29 cellular contexts compared by ENCODE assay signal in the genomic region with DNA sequence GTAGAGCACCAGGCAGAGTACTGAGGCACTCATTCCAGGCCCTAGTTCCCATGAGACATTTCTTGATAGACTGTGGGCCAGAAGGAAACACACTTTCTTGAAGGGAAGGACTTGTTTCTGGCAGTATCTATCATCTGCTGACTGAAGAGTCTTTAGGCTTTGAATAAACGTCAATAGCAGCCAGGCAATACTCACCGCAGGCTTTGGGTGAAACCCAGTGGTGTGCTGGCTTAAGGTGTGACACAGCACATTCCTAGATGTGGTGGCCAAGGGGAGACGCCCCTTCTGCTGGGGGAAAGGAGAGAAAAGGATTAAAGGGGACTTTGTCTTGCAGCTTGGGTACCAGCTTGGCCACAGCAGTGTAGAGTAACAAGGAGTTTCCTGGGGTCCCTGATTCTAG.
"Had no signal": no experiment of that assay in that cellular context is flagged by ENCODE, and none has a peak within 500 bp of the region (broad histone marks: within the 10 kb centered on the region; RNA-seq: fewer than 3 reads in every experiment).

No MANE protein-coding gene starts in this region.

- H3K4me1 ChIP-seq: gastrocnemius medialis, psoas muscle, sigmoid colon, tibial nerve, upper lobe of left lung had no signal

- H3K27me3 ChIP-seq: gastrocnemius medialis, sigmoid colon, tibial nerve, upper lobe of left lung had no signal

- H3K27me3 Mint-ChIP-seq: memory B cell; naive B cell; natural killer cell treated with Interleukin-12 subunit alpha and Interleukin-12 subunit beta and Interleukin-15 and Interleukin-18, amount 100 ng/mL, for 72 hours; stimulated activated memory B cell treated with anti-CD40 and anti-IgM and Interleukin-4, amounts not matched to agents 10 μg/mL and 1 μg/mL and 100 μg/mL, for 72 hours had no signal

- H3K27ac Mint-ChIP-seq: memory B cell; mesothelial cell of epicardium; naive B cell; natural killer cell treated with Interleukin-12 subunit alpha and Interleukin-12 subunit beta and Interleukin-15 and Interleukin-18, amount 100 ng/mL, for 72 hours; stimulated activated memory B cell treated with anti-CD40 and anti-IgM and Interleukin-4, amounts not matched to agents 10 μg/mL and 1 μg/mL and 100 μg/mL, for 72 hours had no signal

- H3K9me3 ChIP-seq: gastrocnemius medialis, mucosa of descending colon, psoas muscle, sigmoid colon, thoracic aorta, upper lobe of left lung had no signal

- ATAC-seq: gastrocnemius medialis; left lobe of liver; mucosa of descending colon; natural killer cell treated with Interleukin-12 subunit alpha and Interleukin-12 subunit beta and Interleukin-15 and Interleukin-18, amount 100 ng/mL, for 72 hours; psoas muscle; right cardiac atrium; stimulated activated memory B cell treated with anti-CD40 and anti-IgM and Interleukin-4, amounts not matched to agents 10 μg/mL and 1 μg/mL and 100 μg/mL, for 72 hours; stimulated activated naive CD8-positive, alpha-beta T cell treated with anti-CD3 and anti-CD28 coated beads, Interleukin-15, Interleukin-2, amounts not matched to agents 100 U/mL and 50 U/mL, for 24 hours had no signal

- H3K4me3 ChIP-seq: coronary artery, gastrocnemius medialis, lung, mucosa of descending colon, psoas muscle, sigmoid colon, thoracic aorta, tibial nerve, upper lobe of left lung had no signal

- H3K36me3 ChIP-seq: gastrocnemius medialis, sigmoid colon, thoracic aorta, tibial nerve, upper lobe of left lung had no signal

- FAIRE-seq: endometrium, kidney, urothelium cell line had no signal

- H3K36me3 Mint-ChIP-seq: memory B cell; mesothelial cell of epicardium; naive B cell; natural killer cell treated with Interleukin-12 subunit alpha and Interleukin-12 subunit beta and Interleukin-15 and Interleukin-18, amount 100 ng/mL, for 72 hours; stimulated activated memory B cell treated with anti-CD40 and anti-IgM and Interleukin-4, amounts not matched to agents 10 μg/mL and 1 μg/mL and 100 μg/mL, for 72 hours had no signal

- H3K4me1 Mint-ChIP-seq: memory B cell; mesothelial cell of epicardium; naive B cell; neural crest cell; stimulated activated memory B cell treated with anti-CD40 and anti-IgM and Interleukin-4, amounts not matched to agents 10 μg/mL and 1 μg/mL and 100 μg/mL, for 72 hours had no signal

- H3K4me3 Mint-ChIP-seq: memory B cell; mesothelial cell of epicardium; natural killer cell treated with Interleukin-12 subunit alpha and Interleukin-12 subunit beta and Interleukin-15 and Interleukin-18, amount 100 ng/mL, for 72 hours; neural crest cell; stimulated activated memory B cell treated with anti-CD40 and anti-IgM and Interleukin-4, amounts not matched to agents 10 μg/mL and 1 μg/mL and 100 μg/mL, for 72 hours had no signal

- H3K27ac ChIP-seq: coronary artery, gastrocnemius medialis, psoas muscle, sigmoid colon, thoracic aorta, tibial nerve, upper lobe of left lung had no signal

- DNase-seq: dermis blood vessel endothelial cell; effector memory CD4-positive, alpha-beta T cell; foreskin fibroblast; gastrocnemius medialis; head of caudate nucleus; kidney; mucosa of descending colon; naive B cell; nucleus accumbens; psoas muscle; right cardiac atrium; sigmoid colon; stimulated activated CD4-positive, alpha-beta T cell treated with anti-CD3 and anti-CD28 coated beads, Interleukin-2, amount 100 ng/mL, for 24 hours; stimulated activated CD4-positive, alpha-beta T cell treated with anti-CD3 and anti-CD28 coated beads, Interleukin-4, amount 100 ng/mL, for 24 hours; stimulated activated naive CD8-positive, alpha-beta T cell treated with anti-CD3 and anti-CD28 coated beads, Interleukin-15, Interleukin-2, amounts not matched to agents 100 U/mL and 50 U/mL, for 24 hours; substantia nigra; upper lobe of left lung had no signal
